12 cellular contexts compared by ENCODE assay signal in genomic region chr21:37855568-37856391, GRCh38.
DNase-seq lines count a peak whose midpoint lies in the region; ATAC-seq and TF ChIP-seq lines count a peak whose summit lies in the region.
"Had no signal": no experiment of that assay in that cellular context is flagged by ENCODE, and none has a peak within 500 bp of the region (broad histone marks: within the 10 kb centered on the region; RNA-seq: fewer than 3 reads in every experiment).

No MANE protein-coding gene starts in this region.

- TF ChIP-seq CTCF in dorsolateral prefrontal cortex (IDR thresholded peaks at IDR 0.05 in 54 of 56, conservative IDR thresholded peaks at IDR 0.05 in 2 of 56; ENCODE audit: low read depth in 1 of 56, partially characterized antibody in 56 of 56) = no peak

- no peak for TF ChIP-seq POLR2A in GM18505 (IDR thresholded peaks at IDR 0.05; ENCODE audit: borderline replicate concordance, extremely low read depth, insufficient read depth, insufficient read length)

- no peak for ATAC-seq in GM18505 (IDR thresholded peaks at IDR 0.05; ENCODE audit: unreplicated experiment)

- intact Hi-C loops in dorsolateral prefrontal cortex (cut with DNase I) = no loop called here

- peaks cover 0 to 4% (median 0%) of the 10 kb centered on the region in 45 donors for H3K27me3 ChIP-seq in dorsolateral prefrontal cortex
- H3K27me3 ChIP-seq in neuron (ENCODE audit: insufficient read depth, low read length) = no peaks in the 10 kb centered on the region
- H3K27me3 ChIP-seq: neutrophil had no signal

- peak overlapping the region in 2 of 59 donors; percentile 3 to 15 for H3K4me3 ChIP-seq in dorsolateral prefrontal cortex
- H3K4me3 ChIP-seq in neuron (ENCODE audit: low read length) = peak overlapping the region; percentile 45

- peak; percentile 95 for DNase-seq in DMS 273 treated with DMSO at 0.1 percent for 48 hours (lab: John Stamatoyannopoulos, UW)
- peak; percentile 98 for DNase-seq in NCI-H82 (lab: John Stamatoyannopoulos, UW)
- DNase-seq in dorsolateral prefrontal cortex = peak in 1 of 10 donors; percentile 61
- no peak for DNase-seq in activated CD4-positive, alpha-beta T cell treated with anti-CD3 and anti-CD28 coated beads, Interleukin-2, amount 50 U/mL, for 48 hours
- DNase-seq in effector CD4-positive, alpha-beta T cell = no peak
- DNase-seq in stimulated activated CD8-positive, alpha-beta memory T cell treated with anti-CD3 and anti-CD28 coated beads, Interleukin-4, amount 100 ng/mL, for 48 hours = no peak
- DNase-seq: activated CD4-positive, alpha-beta T cell treated with anti-CD3 and anti-CD28 coated beads, Interleukin-2, amount 50 U/mL, for 4 hours; activated naive CD4-positive, alpha-beta T cell treated with anti-CD3 and anti-CD28 coated beads, Interleukin-2, amount 50 U/mL, for 16 hours; KG1 had no signal

- H3K9me3 ChIP-seq in neuron (ENCODE audit: low read length) = no peaks in the 10 kb centered on the region
- H3K9me3 ChIP-seq: neutrophil had no signal

- H2AFZ ChIP-seq in neuron (ENCODE audit: low read depth, low read length) = peak overlapping the region; percentile 17

- H3K27ac ChIP-seq in dorsolateral prefrontal cortex = peak overlapping the region in 37 of 59 donors; percentile 2 to 81 (median 41)
- H3K27ac ChIP-seq: neutrophil had no signal

- H3K36me3 ChIP-seq in neuron (ENCODE audit: insufficient read depth, low read length) = no peaks in the 10 kb centered on the region
- H3K36me3 ChIP-seq: neutrophil had no signal

- H3K4me1 ChIP-seq in neuron (ENCODE audit: insufficient read depth, low read length) = peaks cover 15% of the 10 kb centered on the region

Comparison
In these comparisons a context has a peak if more than half of its experiments do, and no peak if none do; other contexts are left out.
1. DNase-seq: peak in DMS 273 treated with DMSO at 0.1 percent for 48 hours (single experiment) and NCI-H82 (single experiment); none in activated CD4-positive, alpha-beta T cell treated with anti-CD3 and anti-CD28 coated beads, Interleukin-2, amount 50 U/mL, for 48 hours (0 of 2), effector CD4-positive, alpha-beta T cell (single experiment) and stimulated activated CD8-positive, alpha-beta memory T cell treated with anti-CD3 and anti-CD28 coated beads, Interleukin-4, amount 100 ng/mL, for 48 hours (single experiment).